1 cellular context compared by ENCODE assay signal in genomic region chr3:121552379-121552778, GRCh38.
TF ChIP-seq lines count a peak whose summit lies in the region.

No MANE protein-coding gene starts in this region.

TF ChIP-seq in GM23338, 12 proteins besides CTCF, POLR2A, EP300 and RAD21 (continued from another document):
- no peak for TF ChIP-seq ZNF462 (CRISPR knock-in tag; IDR thresholded peaks at IDR 0.05)
- TF ChIP-seq POLR2AphosphoS5 (IDR thresholded peaks at IDR 0.05; ENCODE audit: low read depth), result no peak
- TF ChIP-seq EZH2phosphoT487 (IDR thresholded peaks at IDR 0.05; ENCODE audit: unreplicated experiment), result no peak
- no peak for TF ChIP-seq ZNF114 (CRISPR knock-in tag; IDR thresholded peaks at IDR 0.05)
- no peak for TF ChIP-seq STAT1 (IDR thresholded peaks at IDR 0.05; ENCODE audit: unreplicated experiment)
- no peak for TF ChIP-seq JUNB (IDR thresholded peaks at IDR 0.05; ENCODE audit: unreplicated experiment)
- TF ChIP-seq EZH2 (IDR thresholded peaks at IDR 0.05; ENCODE audit: low read depth, unreplicated experiment), result no peak
- TF ChIP-seq, protein P1, sequence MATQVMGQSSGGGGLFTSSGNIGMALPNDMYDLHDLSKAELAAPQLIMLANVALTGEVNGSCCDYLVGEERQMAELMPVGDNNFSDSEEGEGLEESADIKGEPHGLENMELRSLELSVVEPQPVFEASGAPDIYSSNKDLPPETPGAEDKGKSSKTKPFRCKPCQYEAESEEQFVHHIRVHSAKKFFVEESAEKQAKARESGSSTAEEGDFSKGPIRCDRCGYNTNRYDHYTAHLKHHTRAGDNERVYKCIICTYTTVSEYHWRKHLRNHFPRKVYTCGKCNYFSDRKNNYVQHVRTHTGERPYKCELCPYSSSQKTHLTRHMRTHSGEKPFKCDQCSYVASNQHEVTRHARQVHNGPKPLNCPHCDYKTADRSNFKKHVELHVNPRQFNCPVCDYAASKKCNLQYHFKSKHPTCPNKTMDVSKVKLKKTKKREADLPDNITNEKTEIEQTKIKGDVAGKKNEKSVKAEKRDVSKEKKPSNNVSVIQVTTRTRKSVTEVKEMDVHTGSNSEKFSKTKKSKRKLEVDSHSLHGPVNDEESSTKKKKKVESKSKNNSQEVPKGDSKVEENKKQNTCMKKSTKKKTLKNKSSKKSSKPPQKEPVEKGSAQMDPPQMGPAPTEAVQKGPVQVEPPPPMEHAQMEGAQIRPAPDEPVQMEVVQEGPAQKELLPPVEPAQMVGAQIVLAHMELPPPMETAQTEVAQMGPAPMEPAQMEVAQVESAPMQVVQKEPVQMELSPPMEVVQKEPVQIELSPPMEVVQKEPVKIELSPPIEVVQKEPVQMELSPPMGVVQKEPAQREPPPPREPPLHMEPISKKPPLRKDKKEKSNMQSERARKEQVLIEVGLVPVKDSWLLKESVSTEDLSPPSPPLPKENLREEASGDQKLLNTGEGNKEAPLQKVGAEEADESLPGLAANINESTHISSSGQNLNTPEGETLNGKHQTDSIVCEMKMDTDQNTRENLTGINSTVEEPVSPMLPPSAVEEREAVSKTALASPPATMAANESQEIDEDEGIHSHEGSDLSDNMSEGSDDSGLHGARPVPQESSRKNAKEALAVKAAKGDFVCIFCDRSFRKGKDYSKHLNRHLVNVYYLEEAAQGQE (IDR thresholded peaks at IDR 0.05; ENCODE audit: unreplicated experiment), result no peak
